Comparison of ENCODE assay signal across 13 cellular contexts in the genomic region with DNA sequence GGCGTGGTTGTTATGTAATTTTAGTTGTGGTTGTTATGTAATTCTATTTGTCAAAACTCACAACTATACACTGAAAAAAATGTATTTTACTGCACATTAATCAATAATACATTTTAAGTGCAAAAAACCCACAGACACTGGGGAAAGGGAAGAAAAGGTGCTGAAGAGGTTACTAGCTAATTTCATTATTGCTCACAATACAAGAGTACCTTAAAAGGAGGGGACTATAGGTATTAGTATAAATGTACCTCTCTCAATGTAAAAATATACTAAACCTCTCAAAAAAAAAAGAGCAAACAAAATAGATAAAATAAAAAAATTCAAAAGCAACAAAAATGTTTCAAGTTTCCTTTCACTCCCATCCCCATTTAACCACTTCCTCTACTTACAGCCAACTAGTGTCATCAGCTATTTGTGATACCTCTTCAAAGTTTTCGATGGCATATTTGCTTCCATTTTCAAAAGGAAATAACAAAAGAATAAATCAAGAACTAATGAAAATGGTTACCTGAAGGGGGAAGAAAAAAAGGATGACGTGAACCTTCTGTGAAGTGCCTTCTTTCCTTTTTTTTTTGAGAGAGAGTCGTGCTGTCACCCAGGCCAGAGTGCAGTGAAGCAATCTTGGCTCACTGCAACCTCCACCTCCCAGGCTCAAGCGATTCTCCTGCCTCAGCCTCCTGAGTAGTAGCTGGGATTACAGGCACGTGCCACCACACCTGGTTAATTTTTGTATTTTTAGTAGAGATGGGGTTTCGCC. TPM values are rescaled to one million over a fixed set of nuclear protein-coding genes. Genes with fewer than 3 reads are reported as not detected.
A peak's percentile ranks its signal among the peaks of the same experiment; 100 is the strongest.
DNase-seq lines count a peak whose midpoint lies in the region; ATAC-seq and TF ChIP-seq lines count a peak whose summit lies in the region.
"Had no signal": no experiment of that assay in that cellular context is flagged by ENCODE, and none has a peak within 500 bp of the region (broad histone marks: within the 10 kb centered on the region; RNA-seq: fewer than 3 reads in every experiment).

No MANE protein-coding gene starts in this region.

- peak overlapping the region; percentile 91 for H3K27ac Mint-ChIP-seq in T-helper 2 cell treated with Interferon-gamma antibody and Interleukin-4, amounts not matched to agents 5 μg/mL and 100 μg/mL, for 36 hours
- H3K27ac Mint-ChIP-seq in natural killer cell = peak overlapping the region; percentile 91 to 93
- H3K27ac Mint-ChIP-seq: brain had no signal

- 79 to 86% methylated on average over 7 of the region's 7 CpGs for WGBS in lower leg skin, 2 donors

- H3K27ac ChIP-seq in foreskin keratinocyte = no peak overlapping the region

- TF ChIP-seq POLR2A in lower leg skin (IDR thresholded peaks at IDR 0.05) = no peak

- intact Hi-C loops in natural killer cell (cut with micrococcal nuclease) (no loop called here), lower leg skin (cut with DNase I; ENCODE audit: low total_unique reads) (no loop called here)

- peaks cover 22% of the 10 kb centered on the region for H3K9me3 Mint-ChIP-seq in T-helper 2 cell treated with Interferon-gamma antibody and Interleukin-4, amounts not matched to agents 5 μg/mL and 100 μg/mL, for 36 hours
- H3K9me3 Mint-ChIP-seq in natural killer cell = peaks cover 3% of the 10 kb centered on the region in 2 donors

- H3K4me1 Mint-ChIP-seq in T-helper 2 cell treated with Interferon-gamma antibody and Interleukin-4, amounts not matched to agents 5 μg/mL and 100 μg/mL, for 36 hours (ENCODE audit: low read depth) = peaks cover 35% of the 10 kb centered on the region
- peaks cover 52 to 54% of the 10 kb centered on the region in 2 donors for H3K4me1 Mint-ChIP-seq in natural killer cell

- no peak overlapping the region for H3K4me3 ChIP-seq in lower leg skin (ENCODE audit: low read depth, poor library complexity, severe bottlenecking)

- H3K36me3 Mint-ChIP-seq in T-helper 2 cell treated with Interferon-gamma antibody and Interleukin-4, amounts not matched to agents 5 μg/mL and 100 μg/mL, for 36 hours (ENCODE audit: low read depth) = peaks cover 39% of the 10 kb centered on the region
- H3K36me3 Mint-ChIP-seq in natural killer cell = peaks cover 5% of the 10 kb centered on the region

- H3K4me1 ChIP-seq in foreskin keratinocyte = no peaks in the 10 kb centered on the region

- no peaks in the 10 kb centered on the region for H3K27me3 ChIP-seq in foreskin keratinocyte

- no peaks in the 10 kb centered on the region for H3K27me3 Mint-ChIP-seq in T-helper 2 cell treated with Interferon-gamma antibody and Interleukin-4, amounts not matched to agents 5 μg/mL and 100 μg/mL, for 36 hours (ENCODE audit: low read depth)
- H3K27me3 Mint-ChIP-seq in natural killer cell (ENCODE audit: low read depth in 2 of 2) = no peaks in the 10 kb centered on the region
- H3K27me3 Mint-ChIP-seq: brain had no signal

- ATAC-seq in HG02610 (IDR thresholded peaks at IDR 0.05; ENCODE audit: unreplicated experiment) (peak; percentile 59), natural killer cell (peak; percentile 54 to 73 (median 69)), foreskin keratinocyte (no peak)

- H3K4me3 Mint-ChIP-seq in T-helper 2 cell treated with Interferon-gamma antibody and Interleukin-4, amounts not matched to agents 5 μg/mL and 100 μg/mL, for 36 hours = peak overlapping the region; percentile 77
- peak overlapping the region; percentile 83 for H3K4me3 Mint-ChIP-seq in natural killer cell
- H3K4me3 Mint-ChIP-seq: brain had no signal

- TF ChIP-seq CTCF in natural killer cell (IDR thresholded peaks at IDR 0.05) (no peak), foreskin keratinocyte (conservative IDR thresholded peaks at IDR 0.05) (no peak), lower leg skin (IDR thresholded peaks at IDR 0.05) (no peak)

- peak; percentile 9 for DNase-seq in SKM-1 treated with dmso at 0.1 percent for 144 hours (lab: John Stamatoyannopoulos, UW; ENCODE audit: unreplicated experiment)
- DNase-seq in SKM-1 (lab: John Stamatoyannopoulos, UW; ENCODE audit: unreplicated experiment) = no peak
- no peak for DNase-seq in T-helper 2 cell treated with Interferon-gamma antibody and Interleukin-4, amounts not matched to agents 5 μg/mL and 100 μg/mL, for 36 hours (ENCODE audit: low spot score)
- DNase-seq in natural killer cell = no peak
- DNase-seq in foreskin keratinocyte = no peak
- DNase-seq in NCI-H82 (lab: John Stamatoyannopoulos, UW) = no peak
- DNase-seq in lower leg skin (ENCODE audit: low spot score in 2 of 2) = no peak
- DNase-seq: 8988T, EL, NCI-H2171 treated with DMSO at 0.1 percent for 48 hours, Right ventricle myocardium superior had no signal

RNA-seq across cellular contexts. Expression of a gene that starts 30.2 kb away (rescaled TPM):
- 10 to 100 TPM; 52.2 to 62.5 (median 57.6) TPM for total RNA-seq in natural killer cell
- 27.8 and 29.0 TPM in 2 replicates for total RNA-seq in foreskin keratinocyte
- 14.4 and 15.2 TPM in 2 replicates for polyA plus RNA-seq in foreskin keratinocyte
- total RNA-seq in lower leg skin = 10 to 100 TPM; 45.4 to 59.3 (median 53.6) TPM
